In the genomic region with DNA sequence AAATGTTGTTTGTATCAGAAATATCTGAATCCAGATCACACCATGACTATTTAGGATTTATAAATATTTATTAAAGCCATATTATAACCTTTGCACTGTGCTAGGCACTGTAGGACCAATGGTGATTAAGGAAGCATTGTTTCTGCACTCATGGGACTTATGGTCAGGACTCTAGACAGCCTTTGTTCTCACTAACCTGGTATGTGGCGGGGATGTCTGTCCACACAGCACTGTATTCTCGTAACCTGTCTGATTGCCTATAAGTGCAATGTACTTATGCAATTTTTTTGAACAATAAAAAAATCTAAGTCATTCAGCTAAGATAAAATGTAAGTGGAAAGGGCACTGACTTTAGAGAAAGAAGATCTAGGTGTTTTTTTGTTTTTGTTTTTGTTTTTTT, we compare ENCODE assay signal across 18 cellular contexts. TPM values are rescaled to one million over a fixed set of nuclear protein-coding genes. Genes with fewer than 3 reads are reported as not detected.
DNase-seq lines count a peak whose midpoint lies in the region; ATAC-seq, FAIRE-seq and TF ChIP-seq lines count a peak whose summit lies in the region.
"Had no signal": no experiment of that assay in that cellular context is flagged by ENCODE, and none has a peak within 500 bp of the region (broad histone marks: within the 10 kb centered on the region; RNA-seq: fewer than 3 reads in every experiment).

No MANE protein-coding gene starts in this region.

- H3K36me3 ChIP-seq in mammary epithelial cell (ENCODE audit: insufficient read depth, low read length) (no peaks in the 10 kb centered on the region), breast epithelium (no peaks in the 10 kb centered on the region), astrocyte (ENCODE audit: insufficient read depth, low read length) (no peaks in the 10 kb centered on the region)

- H3K4me1 ChIP-seq in mammary epithelial cell (ENCODE audit: insufficient read depth, low read length): peaks cover 33% of the 10 kb centered on the region
- no peaks in the 10 kb centered on the region for H3K4me1 ChIP-seq in breast epithelium
- H3K4me1 ChIP-seq in astrocyte (ENCODE audit: insufficient read depth, low read length): peaks cover 8% of the 10 kb centered on the region

- H3K27ac ChIP-seq in mammary epithelial cell (ENCODE audit: insufficient read depth, low read depth, low read length) (no peak overlapping the region), breast epithelium (no peak overlapping the region), astrocyte (ENCODE audit: low read depth, low read length) (peak overlapping the region; percentile 22)
- H3K27ac ChIP-seq: HL-60, KMS-11 had no signal

- WGBS in mammary epithelial cell (ENCODE audit: low coverage, missing lambda C conversion rate): 95% methylated on average over 2 of the region's 2 CpGs

- H3K9me3 ChIP-seq in mammary epithelial cell (replicated peaks; ENCODE audit: insufficient read depth, low read length) (no peaks in the 10 kb centered on the region), breast epithelium (no peaks in the 10 kb centered on the region), astrocyte (ENCODE audit: insufficient read depth, low read depth, low read length) (no peaks in the 10 kb centered on the region)

- H3K4me2 ChIP-seq in mammary epithelial cell (ENCODE audit: insufficient read depth, low read depth, low read length) (no peak overlapping the region), astrocyte (ENCODE audit: low read length) (peak overlapping the region; percentile 40)
- H3K4me2 ChIP-seq: KMS-11 had no signal

- H3K4me1 Mint-ChIP-seq in astrocyte (ENCODE audit: low read depth, unreplicated experiment): peaks cover 20% of the 10 kb centered on the region
- no peaks in the 10 kb centered on the region for H3K4me1 Mint-ChIP-seq in activated T-helper 17 cell treated with anti-CD3 and anti-CD28 coated beads, Interleukin-2, amount 50 U/mL, for 72 hours

- H3K4me3 ChIP-seq in mammary epithelial cell (replicated peaks in 1 of 3; ENCODE audit: insufficient read depth in 1 of 3, low read depth in 2 of 3, low read length in 3 of 3): no peak overlapping the region
- no peak overlapping the region for H3K4me3 ChIP-seq in breast epithelium
- no peak overlapping the region for H3K4me3 ChIP-seq in astrocyte (ENCODE audit: insufficient read depth, low read depth, low read length)

- no peaks in the 10 kb centered on the region for H3K79me2 ChIP-seq in mammary epithelial cell (ENCODE audit: insufficient read depth, low read length)
- H3K79me2 ChIP-seq in astrocyte (ENCODE audit: insufficient read depth, low read length): no peaks in the 10 kb centered on the region

- dilution Hi-C loops in mammary epithelial cell (cut with HindIII; ENCODE audit: low sequenced_read_pairs): no loop called here

- TF ChIP-seq POLR2A in breast epithelium (IDR thresholded peaks at IDR 0.05): no peak

- intact Hi-C loops in mammary epithelial cell (cut with micrococcal nuclease): loop anchor here (5.0 to 10.0 kb wide), 3 partner anchors 61 to 506 kb away; a partner anchor contains a TSS
- intact Hi-C loops in breast epithelium (cut with DNase I; ENCODE audit: low total_unique reads): loop anchor here (5.0 kb wide), 1 partner anchor 234 kb away; no protein-coding TSS in a partner anchor
- intact Hi-C loops in posterior cingulate gyrus (cut with DNase I): loop anchor here (5.0 kb wide), 1 partner anchor 56 kb away; no protein-coding TSS in a partner anchor

- no peak overlapping the region for H3K4me3 Mint-ChIP-seq in astrocyte (ENCODE audit: unreplicated experiment)
- H3K4me3 Mint-ChIP-seq in activated T-helper 17 cell treated with anti-CD3 and anti-CD28 coated beads, Interleukin-2, amount 50 U/mL, for 72 hours: no peak overlapping the region

- H3K27me3 ChIP-seq in mammary epithelial cell (ENCODE audit: insufficient read depth, low read length) (no peaks in the 10 kb centered on the region), breast epithelium (no peaks in the 10 kb centered on the region), astrocyte (ENCODE audit: insufficient read depth, low read length) (no peaks in the 10 kb centered on the region)

- H3K27me3 Mint-ChIP-seq in astrocyte (ENCODE audit: low read depth, unreplicated experiment): peaks cover 2% of the 10 kb centered on the region
- H3K27me3 Mint-ChIP-seq in activated T-helper 17 cell treated with anti-CD3 and anti-CD28 coated beads, Interleukin-2, amount 50 U/mL, for 72 hours: peaks cover 29% of the 10 kb centered on the region

- H3K27ac Mint-ChIP-seq in astrocyte (ENCODE audit: unreplicated experiment): peak overlapping the region; percentile 90
- no peak overlapping the region for H3K27ac Mint-ChIP-seq in activated T-helper 17 cell treated with anti-CD3 and anti-CD28 coated beads, Interleukin-2, amount 50 U/mL, for 72 hours

- TF ChIP-seq CTCF in mammary epithelial cell (conservative IDR thresholded peaks at IDR 0.05 in 1 of 2, IDR thresholded peaks at IDR 0.05 in 1 of 2; ENCODE audit: extremely low read depth in 1 of 2, insufficient read depth in 1 of 2, low read depth in 1 of 2, low read length in 2 of 2) (no peak), breast epithelium (IDR thresholded peaks at IDR 0.05) (no peak), astrocyte (IDR thresholded peaks at IDR 0.05; ENCODE audit: insufficient read depth, low read depth, low read length) (no peak)

- H3K9me3 Mint-ChIP-seq in astrocyte (ENCODE audit: unreplicated experiment): no peaks in the 10 kb centered on the region
- no peaks in the 10 kb centered on the region for H3K9me3 Mint-ChIP-seq in activated T-helper 17 cell treated with anti-CD3 and anti-CD28 coated beads, Interleukin-2, amount 50 U/mL, for 72 hours

- no peaks in the 10 kb centered on the region for H4K20me1 ChIP-seq in mammary epithelial cell (ENCODE audit: insufficient read depth, low read length)
- H4K20me1 ChIP-seq in astrocyte (ENCODE audit: insufficient read depth, low read length): no peaks in the 10 kb centered on the region

- H3K9ac ChIP-seq in mammary epithelial cell (ENCODE audit: insufficient read depth, low read length) (no peak overlapping the region), astrocyte (ENCODE audit: low read length) (no peak overlapping the region)
- H3K9ac ChIP-seq: KMS-11 had no signal

- DNase-seq in mammary epithelial cell (peak; percentile 11), breast epithelium (ENCODE audit: low spot score in 2 of 2) (no peak), astrocyte (ENCODE audit: low read depth) (peak; percentile 62), iris pigment epithelial cell (ENCODE audit: low read depth) (peak; percentile 71), posterior cingulate gyrus (no peak), MV-4-11 (lab: John Stamatoyannopoulos, UW) (no peak)
- DNase-seq: AML-193, DMS79, NCI-H1105, NCI-H1694 treated with DMSO at 0.1 percent for 48 hours, NCI-H446 treated with DMSO at 0.1 percent for 48 hours, SHP77 treated with DMSO at 0.1 percent for 48 hours had no signal

- H2AFZ ChIP-seq in mammary epithelial cell (ENCODE audit: low read depth, low read length) (no peak overlapping the region), astrocyte (ENCODE audit: low read depth, low read length) (no peak overlapping the region)

- CTCF ChIA-PET in mammary epithelial cell (lab: Charles Lee; ENCODE audit: low non-redundant PET): interaction anchor here (0.6 kb wide), 1 partner anchor 13 kb away, joined by 5 read pairs; no protein-coding TSS in a partner anchor

- in situ Hi-C loops in mammary epithelial cell (cut with MboI; ENCODE audit: low sequenced_read_pairs in 2 of 2): no loop called here

- ATAC-seq in GM21390 (IDR thresholded peaks at IDR 0.05; ENCODE audit: unreplicated experiment): no peak
- no peak for ATAC-seq in activated T-helper 17 cell treated with anti-CD3 and anti-CD28 coated beads, Interleukin-2, amount 50 U/mL, for 72 hours (replicated peaks)
- ATAC-seq: HCT116 had no signal

- FAIRE-seq in astrocyte (lab: Jason Lieb, UNC): no peak
- FAIRE-seq: GM12891 had no signal

- BruUV-seq in mammary epithelial cell (replicated peaks; lab: Mats Ljungman, UMichigan): no TSS peak

- no peaks in the 10 kb centered on the region for H3K36me3 Mint-ChIP-seq in astrocyte (ENCODE audit: low read depth, unreplicated experiment)
- no peaks in the 10 kb centered on the region for H3K36me3 Mint-ChIP-seq in activated T-helper 17 cell treated with anti-CD3 and anti-CD28 coated beads, Interleukin-2, amount 50 U/mL, for 72 hours (ENCODE audit: low read depth)

RNA-seq across cellular contexts. Expression of a gene that starts 6.7 kb away (rescaled TPM):
- total RNA-seq in mammary epithelial cell: 10 to 100 TPM in 1 of 2 donors, 1 to 10 TPM in 1; 1.4 to 11.0 TPM
- polyA plus RNA-seq in mammary epithelial cell: 2.4 TPM
- polyA minus RNA-seq in mammary epithelial cell: not detected
- 10 to 100 TPM; 17.7 to 22.1 (median 19.7) TPM for total RNA-seq in breast epithelium
- 6.3 and 11.2 TPM in 2 replicates for total RNA-seq in astrocyte
- not detected for total RNA-seq in activated T-helper 17 cell treated with anti-CD3 and anti-CD28 coated beads, Interleukin-2, amount 50 U/mL, for 72 hours

Comparison
In these comparisons a context has a peak if more than half of its experiments do, and no peak if none do; other contexts are left out.
1. DNase-seq: peak in mammary epithelial cell (single experiment), astrocyte (single experiment) and iris pigment epithelial cell (single experiment); none in breast epithelium (0 of 2), posterior cingulate gyrus (0 of 10) and MV-4-11 (single experiment).